ENCODE assay signal across 1 cellular context in the genomic region with DNA sequence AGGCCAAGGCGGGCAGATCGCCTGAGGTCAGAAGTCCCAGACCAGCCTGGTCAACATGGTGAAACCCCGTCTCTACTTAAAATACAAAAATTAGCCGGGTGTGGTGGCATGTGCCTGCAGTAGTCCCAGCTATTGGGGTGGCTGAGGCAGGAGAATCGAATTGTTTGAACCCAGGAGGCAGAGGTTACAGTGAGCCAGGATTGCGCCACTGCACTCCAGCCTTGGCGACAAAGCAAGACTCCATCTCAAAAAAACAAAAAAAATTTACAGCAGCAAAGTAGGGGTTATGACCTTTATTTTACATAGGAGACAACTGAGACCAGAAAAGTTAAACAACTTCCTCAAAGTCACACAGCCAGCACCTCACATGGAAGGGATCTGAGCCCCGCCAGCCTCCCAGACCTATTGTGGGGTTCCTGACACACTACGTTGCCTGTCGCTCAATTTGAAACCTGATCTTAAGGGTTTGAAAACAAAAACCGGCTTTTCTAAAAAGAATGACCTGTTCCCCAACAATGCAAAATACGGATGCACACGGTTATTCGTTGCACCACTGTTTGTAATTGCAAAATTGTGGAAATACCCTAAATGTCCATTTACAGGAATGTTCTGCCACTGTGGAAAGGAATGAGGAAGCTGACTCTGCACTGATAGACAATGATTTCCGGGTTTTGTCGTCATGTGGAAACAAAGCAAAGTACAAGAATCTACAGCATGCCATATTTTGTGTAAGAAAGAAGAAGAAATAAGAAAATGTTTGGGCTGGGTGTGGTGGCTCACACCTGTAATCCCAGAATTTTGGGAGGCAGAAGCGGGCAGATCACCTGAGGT.
TF ChIP-seq lines count a peak whose summit lies in the region.

No MANE protein-coding gene starts in this region.

TF ChIP-seq in HepG2, 621 proteins besides CTCF, POLR2A, EP300 and RAD21 (continued from another document and continues in another):
- no peak; the same call in 1 of the 2 replicates for TF ChIP-seq ZFP1 (CRISPR knock-in tag; IDR thresholded peaks at IDR 0.05)
- no peak for TF ChIP-seq ZNF101 (CRISPR knock-in tag; IDR thresholded peaks at IDR 0.05; ENCODE audit: borderline replicate concordance, low read depth)
- TF ChIP-seq ZNF556 (CRISPR knock-in tag; IDR thresholded peaks at IDR 0.05; ENCODE audit: borderline replicate concordance), result no peak
- no peak for TF ChIP-seq GLI4 (CRISPR knock-in tag; IDR thresholded peaks at IDR 0.05; ENCODE audit: borderline replicate concordance)
- TF ChIP-seq BRF2 (CRISPR knock-in tag; IDR thresholded peaks at IDR 0.05), result no peak
- no peak for TF ChIP-seq ZNF207 (IDR thresholded peaks at IDR 0.05; ENCODE audit: borderline replicate concordance)
- TF ChIP-seq MXD1 (CRISPR knock-in tag; IDR thresholded peaks at IDR 0.05), result no peak
- no peak for TF ChIP-seq ZNF737 (CRISPR knock-in tag; IDR thresholded peaks at IDR 0.05; ENCODE audit: borderline replicate concordance)
- TF ChIP-seq ZNF660 (CRISPR knock-in tag; IDR thresholded peaks at IDR 0.05; ENCODE audit: borderline replicate concordance, low read depth), result no peak
- peak; percentile 83; the same call in 1 of the 2 replicates for TF ChIP-seq ZSCAN29 (CRISPR knock-in tag; conservative IDR thresholded peaks at IDR 0.05)
- no peak for TF ChIP-seq PAWR (CRISPR knock-in tag; IDR thresholded peaks at IDR 0.05; ENCODE audit: borderline replicate concordance)
- TF ChIP-seq NR2F6 (IDR thresholded peaks at IDR 0.05), result peak; percentile 83; the same call in 1 of the 2 replicates
- TF ChIP-seq NR2F6 (CRISPR knock-in tag; IDR thresholded peaks at IDR 0.05), result peak; percentile 71
- TF ChIP-seq SUZ12 (IDR thresholded peaks at IDR 0.05; ENCODE audit: low read depth, low read length), result no peak
- TF ChIP-seq ETV6 (CRISPR knock-in tag; conservative IDR thresholded peaks at IDR 0.05), result peak; percentile 94
- peak; percentile 97 for TF ChIP-seq MED1 (CRISPR knock-in tag; IDR thresholded peaks at IDR 0.05)
- no peak for TF ChIP-seq STAT5B (CRISPR knock-in tag; IDR thresholded peaks at IDR 0.05)
- no peak for TF ChIP-seq HCFC1 (IDR thresholded peaks at IDR 0.05; ENCODE audit: low read depth, low read length)
- TF ChIP-seq TSC22D2 (CRISPR knock-in tag; IDR thresholded peaks at IDR 0.05; ENCODE audit: borderline replicate concordance), result 0 out of 2 replicates have a peak, but pooled peaks have one; percentile 20
- TF ChIP-seq CC2D1A (CRISPR knock-in tag; IDR thresholded peaks at IDR 0.05), result peak; percentile 69; the same call in 1 of the 2 replicates
- no peak for TF ChIP-seq GABPA (IDR thresholded peaks at IDR 0.05; ENCODE audit: low read depth, low read length)
- peak; percentile 72 for TF ChIP-seq GABPA (CRISPR knock-in tag; IDR thresholded peaks at IDR 0.05; ENCODE audit: low read depth)
- TF ChIP-seq, protein P1, sequence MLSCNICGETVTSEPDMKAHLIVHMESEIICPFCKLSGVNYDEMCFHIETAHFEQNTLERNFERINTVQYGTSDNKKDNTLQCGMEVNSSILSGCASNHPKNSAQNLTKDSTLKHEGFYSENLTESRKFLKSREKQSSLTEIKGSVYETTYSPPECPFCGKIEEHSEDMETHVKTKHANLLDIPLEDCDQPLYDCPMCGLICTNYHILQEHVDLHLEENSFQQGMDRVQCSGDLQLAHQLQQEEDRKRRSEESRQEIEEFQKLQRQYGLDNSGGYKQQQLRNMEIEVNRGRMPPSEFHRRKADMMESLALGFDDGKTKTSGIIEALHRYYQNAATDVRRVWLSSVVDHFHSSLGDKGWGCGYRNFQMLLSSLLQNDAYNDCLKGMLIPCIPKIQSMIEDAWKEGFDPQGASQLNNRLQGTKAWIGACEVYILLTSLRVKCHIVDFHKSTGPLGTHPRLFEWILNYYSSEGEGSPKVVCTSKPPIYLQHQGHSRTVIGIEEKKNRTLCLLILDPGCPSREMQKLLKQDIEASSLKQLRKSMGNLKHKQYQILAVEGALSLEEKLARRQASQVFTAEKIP (CRISPR knock-in tag; IDR thresholded peaks at IDR 0.05; ENCODE audit: borderline replicate concordance), result no peak
- TF ChIP-seq, protein P2, sequence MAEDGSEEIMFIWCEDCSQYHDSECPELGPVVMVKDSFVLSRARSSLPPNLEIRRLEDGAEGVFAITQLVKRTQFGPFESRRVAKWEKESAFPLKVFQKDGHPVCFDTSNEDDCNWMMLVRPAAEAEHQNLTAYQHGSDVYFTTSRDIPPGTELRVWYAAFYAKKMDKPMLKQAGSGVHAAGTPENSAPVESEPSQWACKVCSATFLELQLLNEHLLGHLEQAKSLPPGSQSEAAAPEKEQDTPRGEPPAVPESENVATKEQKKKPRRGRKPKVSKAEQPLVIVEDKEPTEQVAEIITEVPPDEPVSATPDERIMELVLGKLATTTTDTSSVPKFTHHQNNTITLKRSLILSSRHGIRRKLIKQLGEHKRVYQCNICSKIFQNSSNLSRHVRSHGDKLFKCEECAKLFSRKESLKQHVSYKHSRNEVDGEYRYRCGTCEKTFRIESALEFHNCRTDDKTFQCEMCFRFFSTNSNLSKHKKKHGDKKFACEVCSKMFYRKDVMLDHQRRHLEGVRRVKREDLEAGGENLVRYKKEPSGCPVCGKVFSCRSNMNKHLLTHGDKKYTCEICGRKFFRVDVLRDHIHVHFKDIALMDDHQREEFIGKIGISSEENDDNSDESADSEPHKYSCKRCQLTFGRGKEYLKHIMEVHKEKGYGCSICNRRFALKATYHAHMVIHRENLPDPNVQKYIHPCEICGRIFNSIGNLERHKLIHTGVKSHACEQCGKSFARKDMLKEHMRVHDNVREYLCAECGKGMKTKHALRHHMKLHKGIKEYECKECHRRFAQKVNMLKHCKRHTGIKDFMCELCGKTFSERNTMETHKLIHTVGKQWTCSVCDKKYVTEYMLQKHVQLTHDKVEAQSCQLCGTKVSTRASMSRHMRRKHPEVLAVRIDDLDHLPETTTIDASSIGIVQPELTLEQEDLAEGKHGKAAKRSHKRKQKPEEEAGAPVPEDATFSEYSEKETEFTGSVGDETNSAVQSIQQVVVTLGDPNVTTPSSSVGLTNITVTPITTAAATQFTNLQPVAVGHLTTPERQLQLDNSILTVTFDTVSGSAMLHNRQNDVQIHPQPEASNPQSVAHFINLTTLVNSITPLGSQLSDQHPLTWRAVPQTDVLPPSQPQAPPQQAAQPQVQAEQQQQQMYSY (CRISPR knock-in tag; IDR thresholded peaks at IDR 0.05), result no peak
- peak; percentile 62; the same call in 1 of the 2 replicates for TF ChIP-seq KLF11 (CRISPR knock-in tag; IDR thresholded peaks at IDR 0.05)
- TF ChIP-seq ZNF292 (CRISPR knock-in tag; IDR thresholded peaks at IDR 0.05; ENCODE audit: borderline replicate concordance, low read depth), result no peak; the same call in 1 of the 2 replicates
- no peak for TF ChIP-seq ZNF704 (CRISPR knock-in tag; IDR thresholded peaks at IDR 0.05; ENCODE audit: borderline replicate concordance)
- TF ChIP-seq AGO2 (optimal IDR thresholded peaks at IDR 0.05; ENCODE audit: low read depth, low read length), result no peak
- TF ChIP-seq ISX (CRISPR knock-in tag; conservative IDR thresholded peaks at IDR 0.05), result no peak
- TF ChIP-seq, protein P3, sequence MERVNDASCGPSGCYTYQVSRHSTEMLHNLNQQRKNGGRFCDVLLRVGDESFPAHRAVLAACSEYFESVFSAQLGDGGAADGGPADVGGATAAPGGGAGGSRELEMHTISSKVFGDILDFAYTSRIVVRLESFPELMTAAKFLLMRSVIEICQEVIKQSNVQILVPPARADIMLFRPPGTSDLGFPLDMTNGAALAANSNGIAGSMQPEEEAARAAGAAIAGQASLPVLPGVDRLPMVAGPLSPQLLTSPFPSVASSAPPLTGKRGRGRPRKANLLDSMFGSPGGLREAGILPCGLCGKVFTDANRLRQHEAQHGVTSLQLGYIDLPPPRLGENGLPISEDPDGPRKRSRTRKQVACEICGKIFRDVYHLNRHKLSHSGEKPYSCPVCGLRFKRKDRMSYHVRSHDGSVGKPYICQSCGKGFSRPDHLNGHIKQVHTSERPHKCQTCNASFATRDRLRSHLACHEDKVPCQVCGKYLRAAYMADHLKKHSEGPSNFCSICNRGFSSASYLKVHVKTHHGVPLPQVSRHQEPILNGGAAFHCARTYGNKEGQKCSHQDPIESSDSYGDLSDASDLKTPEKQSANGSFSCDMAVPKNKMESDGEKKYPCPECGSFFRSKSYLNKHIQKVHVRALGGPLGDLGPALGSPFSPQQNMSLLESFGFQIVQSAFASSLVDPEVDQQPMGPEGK (CRISPR knock-in tag; IDR thresholded peaks at IDR 0.05), result no peak
- TF ChIP-seq HNRNPL (IDR thresholded peaks at IDR 0.05; ENCODE audit: low read depth, low read length), result no peak
- no peak for TF ChIP-seq ZNF512 (CRISPR knock-in tag; IDR thresholded peaks at IDR 0.05)
- TF ChIP-seq ZNF264 (CRISPR knock-in tag; IDR thresholded peaks at IDR 0.05), result peak; percentile 52; the same call in 1 of the 2 replicates
- no peak for TF ChIP-seq FIP1L1 (IDR thresholded peaks at IDR 0.05; ENCODE audit: borderline replicate concordance, insufficient read depth, low read depth, low read length)
- TF ChIP-seq GPN1 (CRISPR knock-in tag; IDR thresholded peaks at IDR 0.05; ENCODE audit: borderline replicate concordance), result no peak
- TF ChIP-seq ZNF747 (CRISPR knock-in tag; IDR thresholded peaks at IDR 0.05; ENCODE audit: borderline replicate concordance), result no peak
- TF ChIP-seq, protein P4, sequence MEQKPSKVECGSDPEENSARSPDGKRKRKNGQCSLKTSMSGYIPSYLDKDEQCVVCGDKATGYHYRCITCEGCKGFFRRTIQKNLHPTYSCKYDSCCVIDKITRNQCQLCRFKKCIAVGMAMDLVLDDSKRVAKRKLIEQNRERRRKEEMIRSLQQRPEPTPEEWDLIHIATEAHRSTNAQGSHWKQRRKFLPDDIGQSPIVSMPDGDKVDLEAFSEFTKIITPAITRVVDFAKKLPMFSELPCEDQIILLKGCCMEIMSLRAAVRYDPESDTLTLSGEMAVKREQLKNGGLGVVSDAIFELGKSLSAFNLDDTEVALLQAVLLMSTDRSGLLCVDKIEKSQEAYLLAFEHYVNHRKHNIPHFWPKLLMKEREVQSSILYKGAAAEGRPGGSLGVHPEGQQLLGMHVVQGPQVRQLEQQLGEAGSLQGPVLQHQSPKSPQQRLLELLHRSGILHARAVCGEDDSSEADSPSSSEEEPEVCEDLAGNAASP (CRISPR knock-in tag; IDR thresholded peaks at IDR 0.05; ENCODE audit: borderline replicate concordance), result peak; percentile 79; the same call in 1 of the 2 replicates
- TF ChIP-seq ZFP62 (CRISPR knock-in tag; IDR thresholded peaks at IDR 0.05), result no peak
- TF ChIP-seq ZNF205 (CRISPR knock-in tag; IDR thresholded peaks at IDR 0.05), result no peak
- TF ChIP-seq ATF7 (IDR thresholded peaks at IDR 0.05), result peak; percentile 78
- no peak for TF ChIP-seq ATF7 (CRISPR knock-in tag; IDR thresholded peaks at IDR 0.05)
- TF ChIP-seq MLLT10 (CRISPR knock-in tag; IDR thresholded peaks at IDR 0.05), result no peak
- no peak for TF ChIP-seq ZNF766 (CRISPR knock-in tag; IDR thresholded peaks at IDR 0.05; ENCODE audit: borderline replicate concordance)
- TF ChIP-seq ZNF720 (CRISPR knock-in tag; IDR thresholded peaks at IDR 0.05), result no peak
- TF ChIP-seq ZNF557 (CRISPR knock-in tag; IDR thresholded peaks at IDR 0.05), result no peak
- no peak for TF ChIP-seq U2AF2 (IDR thresholded peaks at IDR 0.05; ENCODE audit: low read depth, low read length)
- peak; percentile 99 for TF ChIP-seq ELF1 (CRISPR knock-in tag; IDR thresholded peaks at IDR 0.05)
- no peak for TF ChIP-seq ZNF225 (CRISPR knock-in tag; IDR thresholded peaks at IDR 0.05)
- TF ChIP-seq TERF1 (CRISPR knock-in tag; IDR thresholded peaks at IDR 0.05), result no peak
